In genomic region chr4:105472871-105473339, GRCh38 we compare ENCODE assay signal across 9 cellular contexts. TPM values are rescaled to one million over a fixed set of nuclear protein-coding genes. Genes with fewer than 3 reads are reported as not detected.
A peak's percentile ranks its signal among the peaks of the same experiment; 100 is the strongest.
DNase-seq lines count a peak whose midpoint lies in the region; ATAC-seq, FAIRE-seq and TF ChIP-seq lines count a peak whose summit lies in the region.
"Had no signal": no experiment of that assay in that cellular context is flagged by ENCODE, and none has a peak within 500 bp of the region (broad histone marks: within the 10 kb centered on the region; RNA-seq: fewer than 3 reads in every experiment).

No MANE protein-coding gene starts in this region.

- intact Hi-C loops in kidney (cut with DNase I) = loop anchor here (5.0 kb wide), 1 partner anchor 331 kb away; no protein-coding TSS in a partner anchor

- H3K4me3 ChIP-seq in adipocyte (ENCODE audit: low read length) (peak overlapping the region; percentile 90), kidney (ENCODE audit: low read length in 2 of 2) (peak overlapping the region; percentile 89 to 93)

- ATAC-seq in HG03558 (IDR thresholded peaks at IDR 0.05; ENCODE audit: extremely low read depth, unreplicated experiment) (peak; percentile 9), HG02870 (IDR thresholded peaks at IDR 0.05; ENCODE audit: unreplicated experiment) (no peak)

- no peak for TF ChIP-seq CTCF in kidney (IDR thresholded peaks at IDR 0.05; ENCODE audit: borderline replicate concordance, extremely low read depth, insufficient read depth)

- H3K9me3 ChIP-seq in adipocyte (ENCODE audit: control insufficient read depth, low read length) (no peaks in the 10 kb centered on the region), kidney (ENCODE audit: control insufficient read depth in 1 of 2, low read length in 2 of 2) (no peaks in the 10 kb centered on the region)

- peaks cover 27% of the 10 kb centered on the region for H3K4me1 ChIP-seq in adipocyte (ENCODE audit: control insufficient read depth, insufficient read depth, low read length)
- H3K4me1 ChIP-seq in kidney (ENCODE audit: control insufficient read depth in 1 of 2, insufficient read depth in 1 of 2, low read depth in 1 of 2, low read length in 2 of 2) = peaks cover 6 to 17% of the 10 kb centered on the region in 2 donors

- DNase-seq in SIG-M5 treated with dmso at 0.1 percent for 504 hours (lab: John Stamatoyannopoulos, UW; ENCODE audit: unreplicated experiment) (peak; percentile 59), SIG-M5 (lab: John Stamatoyannopoulos, UW) (no peak), adipocyte (ENCODE audit: low read depth) (peak; percentile 58), kidney (no peak), substantia nigra (lab: John Stamatoyannopoulos, UW) (peak in 2 of 49 donors; percentile 48 to 51), AML-193 (lab: John Stamatoyannopoulos, UW) (no peak)

- no peak for FAIRE-seq in kidney (lab: Jason Lieb, UNC)
- FAIRE-seq: endometrium had no signal

- no peaks in the 10 kb centered on the region for H3K27me3 ChIP-seq in adipocyte (replicated peaks; ENCODE audit: control insufficient read depth, insufficient read depth, low read length)

- no peaks in the 10 kb centered on the region for H3K36me3 ChIP-seq in adipocyte (ENCODE audit: control insufficient read depth, insufficient read depth, low read length, severe bottlenecking)
- H3K36me3 ChIP-seq in kidney (ENCODE audit: control insufficient read depth in 1 of 2, insufficient read depth in 2 of 2, low read length in 2 of 2) = no peaks in the 10 kb centered on the region

- peak overlapping the region; percentile 98 for H3K9ac ChIP-seq in adipocyte (ENCODE audit: low read length)
- peak overlapping the region; percentile 98 to 99 for H3K9ac ChIP-seq in kidney (ENCODE audit: low read length in 2 of 2)

- H3K27ac ChIP-seq in kidney (ENCODE audit: low read depth in 2 of 2, low read length in 2 of 2) (peak overlapping the region; percentile 98 to 99), substantia nigra (ENCODE audit: low read depth, low read length, poor library complexity, severe bottlenecking) (peak overlapping the region; percentile 77)

RNA-seq across cellular contexts. Expression of gene PPA2, which starts 1.0 kb away (rescaled TPM):
- 84.9 TPM for total RNA-seq in kidney
- 193 TPM for polyA plus RNA-seq in kidney (ENCODE audit: insufficient read depth, low read depth, low replicate concordance)

Comparison
In these comparisons a context has a peak if more than half of its experiments do, and no peak if none do; other contexts are left out.
1. DNase-seq: peak in SIG-M5 treated with dmso at 0.1 percent for 504 hours (single experiment) and adipocyte (single experiment); none in SIG-M5 (single experiment), kidney (single experiment) and AML-193 (0 of 2).